23 cellular contexts compared by ENCODE assay signal in genomic region chr9:133557581-133557980, GRCh38. TPM values are rescaled to one million over a fixed set of nuclear protein-coding genes. Genes with fewer than 3 reads are reported as not detected.
DNase-seq lines count a peak whose midpoint lies in the region; ATAC-seq and TF ChIP-seq lines count a peak whose summit lies in the region.
"Had no signal": no experiment of that assay in that cellular context is flagged by ENCODE, and none has a peak within 500 bp of the region (broad histone marks: within the 10 kb centered on the region; RNA-seq: fewer than 3 reads in every experiment).

No MANE protein-coding gene starts in this region.

- H3K36me3 ChIP-seq in BLaER1 (no peaks in the 10 kb centered on the region), HUES6 (ENCODE audit: control insufficient read depth, insufficient read depth, low read length) (no peaks in the 10 kb centered on the region), esophagus muscularis mucosa (peaks cover 0 to 19% (median 5%) of the 10 kb centered on the region in 4 donors), neuronal stem cell (replicated peaks in 1 of 2; ENCODE audit: control insufficient read depth in 2 of 2, insufficient read depth in 2 of 2, low read length in 2 of 2) (no peaks in the 10 kb centered on the region), uterus (no peaks in the 10 kb centered on the region)

- intact Hi-C loops in esophagus muscularis mucosa (cut with DNase I) (no loop called here), uterus (cut with DNase I; ENCODE audit: low total_unique reads) (no loop called here), head of caudate nucleus (cut with DNase I) (no loop called here)

- H2AK5ac ChIP-seq in neuronal stem cell (ENCODE audit: low read depth, low read length) = peak overlapping the region; percentile 15

- no peak for DNase-seq in esophagus muscularis mucosa (ENCODE audit: extremely low spot score)
- no peak for DNase-seq in neuronal stem cell (ENCODE audit: low spot score)
- DNase-seq in DMS53 treated with DMSO at 0.1 percent for 48 hours (lab: John Stamatoyannopoulos, UW; ENCODE audit: unreplicated experiment) = no peak
- DNase-seq in uterus = no peak
- DNase-seq in head of caudate nucleus = no peak
- DNase-seq: activated CD4-positive, alpha-beta memory T cell treated with anti-CD3 and anti-CD28 coated beads for 36 hours; activated T-cell treated with anti-CD3 and anti-CD28 coated beads for 4 hours; amniotic stem cell; CD8-positive, alpha-beta T cell; cerebellar nuclear complex; DMS79 treated with DMSO at 0.1 percent for 48 hours; endodermal cell; mammary epithelial cell; naive thymus-derived CD8-positive, alpha-beta T cell; NCI-H1417 treated with DMSO at 0.1 percent for 48 hours; NCI-H69; SIG-M5; stimulated activated CD4-positive, alpha-beta T cell treated with anti-CD3 and anti-CD28 coated beads, Interleukin-4, amount 100 ng/mL, for 24 hours; T-helper 2 cell had no signal

- no peak overlapping the region for H3K23ac ChIP-seq in neuronal stem cell (ENCODE audit: low read depth, low read length, poor library complexity)

- H2BK12ac ChIP-seq in neuronal stem cell (ENCODE audit: low read length) = no peak overlapping the region

- TF ChIP-seq CTCF in esophagus muscularis mucosa (IDR thresholded peaks at IDR 0.05) (no peak), uterus (IDR thresholded peaks at IDR 0.05) (no peak)

- peak overlapping the region; percentile 42 for H2BK5ac ChIP-seq in neuronal stem cell (ENCODE audit: low read length)

- no peak for ATAC-seq in HG03432 (IDR thresholded peaks at IDR 0.05; ENCODE audit: unreplicated experiment)
- ATAC-seq: naive thymus-derived CD8-positive, alpha-beta T cell had no signal

- no peak overlapping the region for H3K4ac ChIP-seq in neuronal stem cell (ENCODE audit: low read length)

- no peak overlapping the region for H2BK15ac ChIP-seq in neuronal stem cell (ENCODE audit: low read length)

- H4K91ac ChIP-seq in neuronal stem cell (ENCODE audit: low read depth, low read length, poor library complexity) = no peak overlapping the region

- no peak overlapping the region for H3K14ac ChIP-seq in neuronal stem cell (ENCODE audit: low read length)

- no peaks in the 10 kb centered on the region for H3K27me3 ChIP-seq in BLaER1
- H3K27me3 ChIP-seq in HUES6 (ENCODE audit: control insufficient read depth, insufficient read depth, low read length) = no peaks in the 10 kb centered on the region
- no peaks in the 10 kb centered on the region for H3K27me3 ChIP-seq in esophagus muscularis mucosa
- no peaks in the 10 kb centered on the region for H3K27me3 ChIP-seq in neuronal stem cell (ENCODE audit: control insufficient read depth in 3 of 3, insufficient read depth in 3 of 3, low read depth in 1 of 3, low read length in 3 of 3)
- H3K27me3 ChIP-seq in uterus = no peaks in the 10 kb centered on the region

- H3K4me1 ChIP-seq in BLaER1 (peaks cover 87% of the 10 kb centered on the region), HUES6 (ENCODE audit: control insufficient read depth, insufficient read depth, low read length) (peaks cover 39% of the 10 kb centered on the region), esophagus muscularis mucosa (peaks cover 36 to 43% (median 39%) of the 10 kb centered on the region in 4 donors), neuronal stem cell (ENCODE audit: control insufficient read depth in 2 of 2, insufficient read depth in 1 of 2, low read depth in 1 of 2, low read length in 2 of 2) (peaks cover 9 to 24% of the 10 kb centered on the region in 2 donors), uterus (no peaks in the 10 kb centered on the region)

- peak overlapping the region; percentile 90 for H2AFZ ChIP-seq in neuronal stem cell (ENCODE audit: low read length)

- H3K9ac ChIP-seq in BLaER1 (peak overlapping the region; percentile 74), HUES6 (ENCODE audit: low read length) (peak overlapping the region; percentile 2), neuronal stem cell (ENCODE audit: low read depth, low read length, poor library complexity) (no peak overlapping the region)

- no peak overlapping the region for H4K8ac ChIP-seq in neuronal stem cell (ENCODE audit: low read depth, low read length)

- no peak for TF ChIP-seq EP300 in esophagus muscularis mucosa (IDR thresholded peaks at IDR 0.05)

- TF ChIP-seq POLR2A in esophagus muscularis mucosa (IDR thresholded peaks at IDR 0.05; ENCODE audit: low read depth) = no peak
- TF ChIP-seq POLR2A in uterus (IDR thresholded peaks at IDR 0.05) = no peak

- peak overlapping the region; percentile 97 for H3K27ac ChIP-seq in BLaER1
- peak overlapping the region; percentile 56; the same call in 1 of the 2 replicates for H3K27ac ChIP-seq in HUES6 (ENCODE audit: low read depth, low read length)
- H3K27ac ChIP-seq in esophagus muscularis mucosa (replicated peaks in 1 of 4) = peak overlapping the region; percentile 38 to 73 (median 56)
- H3K27ac ChIP-seq in neuronal stem cell (replicated peaks; ENCODE audit: low read length) = no peak overlapping the region
- H3K27ac ChIP-seq in uterus = peak overlapping the region in 1 of 2 donors; percentile 57

- peak overlapping the region; percentile 74 for H3K18ac ChIP-seq in neuronal stem cell (ENCODE audit: low read length)

- H3K4me3 ChIP-seq in BLaER1 (peak overlapping the region; percentile 21), HUES6 (ENCODE audit: low read depth, low read length) (no peak overlapping the region), esophagus muscularis mucosa (no peak overlapping the region), neuronal stem cell (ENCODE audit: low read length in 2 of 2) (no peak overlapping the region), uterus (no peak overlapping the region)

- no peaks in the 10 kb centered on the region for H4K20me1 ChIP-seq in BLaER1

- 89% methylated on average over 7 of the region's 9 CpGs for WGBS in esophagus muscularis mucosa
- WGBS in neuronal stem cell (ENCODE audit: extremely low coverage in 2 of 2, insufficient read length in 2 of 2, insufficient replicate concordance in 1 of 2), 2 donors = no CpG with 5 or more reads among the region's 9 CpGs

- H3K79me1 ChIP-seq in neuronal stem cell (ENCODE audit: low read depth, low read length) = no peaks in the 10 kb centered on the region

- H3K9me3 ChIP-seq in BLaER1 (no peaks in the 10 kb centered on the region), HUES6 (ENCODE audit: control insufficient read depth, insufficient read depth, low read depth, low read length) (no peaks in the 10 kb centered on the region), esophagus muscularis mucosa (no peaks in the 10 kb centered on the region), neuronal stem cell (replicated peaks in 1 of 2; ENCODE audit: control insufficient read depth in 2 of 2, insufficient read depth in 1 of 2, low read depth in 1 of 2, low read length in 2 of 2) (no peaks in the 10 kb centered on the region), uterus (no peaks in the 10 kb centered on the region)

- no peak overlapping the region for H2BK120ac ChIP-seq in neuronal stem cell (ENCODE audit: low read depth, low read length)

- H3K4me2 ChIP-seq in BLaER1 (peak overlapping the region; percentile 96), neuronal stem cell (ENCODE audit: insufficient read depth, low read length, poor library complexity, severe bottlenecking) (no peak overlapping the region)

RNA-seq across cellular contexts. Expression of gene ADAMTSL2, which starts 23.1 kb away (rescaled TPM):
- total RNA-seq in esophagus muscularis mucosa (1 to 10 TPM; 2.8 to 6.6 (median 3.2) TPM), uterus (1 to 10 TPM in 2 of 4 donors, under 1 TPM in 1, not detected in 1; 0.26 to 3.0 (median 2.4) TPM)
- polyA plus RNA-seq in neuronal stem cell (2013, experiment 1 of 2) = 0.17 TPM
- polyA plus RNA-seq in neuronal stem cell (2013, experiment 2 of 2) = 0.15 TPM
- polyA plus RNA-seq: mammary epithelial cell had no signal

RNA-seq across cellular contexts. Expression of gene MYMK, which starts 32.8 kb away (rescaled TPM):
- total RNA-seq in esophagus muscularis mucosa (not detected), uterus (not detected)
- polyA plus RNA-seq in neuronal stem cell (2013, experiment 1 of 2) = not detected
- polyA plus RNA-seq in neuronal stem cell (2013, experiment 2 of 2) = not detected
- total RNA-seq: activated CD4-positive, alpha-beta memory T cell treated with anti-CD3 and anti-CD28 coated beads for 36 hours; CD8-positive, alpha-beta T cell; endodermal cell; mammary epithelial cell; naive thymus-derived CD8-positive, alpha-beta T cell; progenitor cell of endocrine pancreas had no signal
- polyA plus RNA-seq: mammary epithelial cell; naive thymus-derived CD8-positive, alpha-beta T cell had no signal

RNA-seq across cellular contexts. Expression of gene FAM163B, which starts 51.6 kb away (rescaled TPM):
- total RNA-seq in esophagus muscularis mucosa = not detected
- polyA plus RNA-seq in neuronal stem cell (2013, experiment 1 of 2) = 0.18 TPM
- 0.12 TPM for polyA plus RNA-seq in neuronal stem cell (2013, experiment 2 of 2)
- not detected for total RNA-seq in uterus
- total RNA-seq: activated CD4-positive, alpha-beta memory T cell treated with anti-CD3 and anti-CD28 coated beads for 36 hours; CD8-positive, alpha-beta T cell; endodermal cell; mammary epithelial cell; naive thymus-derived CD8-positive, alpha-beta T cell; progenitor cell of endocrine pancreas had no signal
- polyA plus RNA-seq: mammary epithelial cell; naive thymus-derived CD8-positive, alpha-beta T cell had no signal
